In genomic region chr4:123529278-123529568, GRCh38 we compare ENCODE assay signal across 22 cellular contexts.
"Had no signal": no experiment of that assay in that cellular context is flagged by ENCODE, and none has a peak within 500 bp of the region (broad histone marks: within the 10 kb centered on the region; RNA-seq: fewer than 3 reads in every experiment).

No MANE protein-coding gene starts in this region.

- H3K4me3 ChIP-seq: dorsolateral prefrontal cortex, gastrocnemius medialis, lung, neural progenitor cell, right atrium auricular region, sigmoid colon, stomach, thyroid gland, vagina had no signal

- ATAC-seq: naive thymus-derived CD4-positive, alpha-beta T cell; stimulated activated effector memory CD8-positive, alpha-beta T cell treated with anti-CD3 and anti-CD28 coated beads, Interleukin-12 subunit alpha, Interleukin-12 subunit beta, amount 100 ng/mL, for 72 hours had no signal

- H3K4me1 ChIP-seq: parathyroid adenoma, right atrium auricular region, sigmoid colon, thyroid gland had no signal

- H2AFZ ChIP-seq: neural progenitor cell, parathyroid adenoma had no signal

- H3K9ac ChIP-seq: neural progenitor cell, parathyroid adenoma had no signal

- FAIRE-seq: islet of Langerhans had no signal

- H3K27me3 ChIP-seq: dorsolateral prefrontal cortex, gastrocnemius medialis, neural progenitor cell, right atrium auricular region, sigmoid colon, stomach, thyroid gland, vagina had no signal

- H3K27ac ChIP-seq: dorsolateral prefrontal cortex, gastrocnemius medialis, neural progenitor cell, parathyroid adenoma, right atrium auricular region, sigmoid colon, stomach, thyroid gland, vagina had no signal

- H3K79me2 ChIP-seq: parathyroid adenoma had no signal

- H3K4me2 ChIP-seq: neural progenitor cell had no signal

- H3K36me3 ChIP-seq: gastrocnemius medialis, neural progenitor cell, right atrium auricular region, sigmoid colon, stomach, thyroid gland, vagina had no signal

- DNase-seq: dorsolateral prefrontal cortex; effector CD4-positive, alpha-beta T cell; foreskin fibroblast; gastrocnemius medialis; head of caudate nucleus; kidney glomerular epithelial cell; mesenchymal stem cell; naive thymus-derived CD4-positive, alpha-beta T cell; sigmoid colon; stimulated activated CD4-positive, alpha-beta T cell treated with anti-CD3 and anti-CD28 coated beads, Interleukin-2, amount 100 ng/mL, for 24 hours; stimulated activated CD4-positive, alpha-beta T cell treated with anti-CD3 and anti-CD28 coated beads, Interleukin-4, amount 100 ng/mL, for 24 hours; stimulated activated naive CD4-positive, alpha-beta T cell treated with Interleukin-2 at 50 U/mL for 16 hours; stomach; thyroid gland; trophoblast cell had no signal

- H3K9me3 ChIP-seq: gastrocnemius medialis, sigmoid colon, stomach, thyroid gland, vagina had no signal
